In the genomic region with DNA sequence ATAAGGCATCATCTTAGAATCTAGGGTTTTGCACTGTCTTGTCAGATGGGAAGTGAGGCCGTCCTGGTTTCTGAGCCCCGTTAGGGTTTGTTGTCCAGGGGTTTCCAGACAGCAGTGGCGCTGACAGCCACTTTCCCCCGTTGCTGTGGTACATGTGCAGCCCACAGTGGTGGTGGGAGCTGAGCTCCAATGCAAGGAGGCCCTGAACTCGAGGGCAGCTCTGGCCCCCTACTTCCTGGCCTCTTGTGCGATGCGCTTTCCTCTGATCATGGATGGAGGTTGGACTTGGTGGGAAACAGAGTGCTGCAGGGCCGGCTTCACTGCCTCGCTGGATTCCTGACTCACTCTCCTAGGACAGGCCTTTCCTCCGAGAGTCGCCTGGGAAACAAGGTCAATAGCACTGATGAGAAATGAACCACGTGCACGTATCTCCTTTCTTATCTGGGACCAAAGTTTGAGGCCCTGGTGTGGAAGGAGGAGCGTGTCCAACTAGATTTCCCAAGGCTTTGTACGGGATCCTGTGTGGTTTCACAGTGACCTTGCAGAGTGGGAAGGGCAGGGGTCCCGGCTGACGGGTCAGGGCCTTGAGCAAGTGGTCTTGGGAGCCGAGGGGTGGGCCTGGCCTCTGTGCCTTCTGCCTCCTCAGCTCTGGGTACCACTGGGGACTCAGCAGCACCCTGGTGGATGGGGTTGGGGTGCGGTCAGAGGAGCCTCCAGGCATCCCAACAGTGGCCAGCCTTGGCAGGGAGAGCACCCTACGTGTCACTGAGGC, we compare ENCODE assay signal across 14 cellular contexts. TPM values are rescaled to one million over a fixed set of nuclear protein-coding genes. Genes with fewer than 3 reads are reported as not detected.
A peak's percentile ranks its signal among the peaks of the same experiment; 100 is the strongest.
DNase-seq lines count a peak whose midpoint lies in the region; ATAC-seq and TF ChIP-seq lines count a peak whose summit lies in the region.
"Had no signal": no experiment of that assay in that cellular context is flagged by ENCODE, and none has a peak within 500 bp of the region (broad histone marks: within the 10 kb centered on the region; RNA-seq: fewer than 3 reads in every experiment).

No MANE protein-coding gene starts in this region.

- H3K4me1 Mint-ChIP-seq in dendritic cell treated with granulocyte-macrophage colony-stimulating factor and Interleukin-4, amounts not matched to agents 40 ng/mL and 50 ng/mL, for 4 days (ENCODE audit: low read depth): peaks cover 49% of the 10 kb centered on the region
- peaks cover 39% of the 10 kb centered on the region for H3K4me1 Mint-ChIP-seq in nephron progenitor cell

- H3K36me3 ChIP-seq in DND-41 (ENCODE audit: insufficient read depth, low read length) (peaks cover 66% of the 10 kb centered on the region), NT2/D1 (ENCODE audit: insufficient read depth, insufficient read length, low read length) (peaks cover 67% of the 10 kb centered on the region), esophagus muscularis mucosa (peaks cover 29 to 39% (median 32%) of the 10 kb centered on the region in 4 donors)

- TF ChIP-seq EP300 in esophagus muscularis mucosa (IDR thresholded peaks at IDR 0.05): no peak

- peak overlapping the region; percentile 95; the same call in 1 of the 2 replicates for H3K4me2 ChIP-seq in DND-41 (ENCODE audit: insufficient read depth, low read length)

- no peak for TF ChIP-seq POLR2A in esophagus muscularis mucosa (IDR thresholded peaks at IDR 0.05; ENCODE audit: low read depth)

- WGBS in esophagus muscularis mucosa: 65% methylated on average over 12 of the region's 20 CpGs

- TF ChIP-seq CTCF in DND-41 (IDR thresholded peaks at IDR 0.05; ENCODE audit: borderline replicate concordance, extremely low read depth, low read length, poor library complexity, severe bottlenecking): no peak
- no peak for TF ChIP-seq CTCF in nephron progenitor cell (IDR thresholded peaks at IDR 0.05)
- TF ChIP-seq CTCF in esophagus muscularis mucosa (IDR thresholded peaks at IDR 0.05): no peak

- H3K27me3 Mint-ChIP-seq in dendritic cell treated with granulocyte-macrophage colony-stimulating factor and Interleukin-4, amounts not matched to agents 40 ng/mL and 50 ng/mL, for 4 days: peaks cover 5% of the 10 kb centered on the region
- H3K27me3 Mint-ChIP-seq in nephron progenitor cell (ENCODE audit: low read depth, poor library complexity): peaks cover 2% of the 10 kb centered on the region

- peaks cover 80% of the 10 kb centered on the region for H3K79me2 ChIP-seq in DND-41 (ENCODE audit: insufficient read depth, low read length)

- ATAC-seq in DND-41 (ENCODE audit: insufficient read depth, low read depth) (no peak), HG02571 (IDR thresholded peaks at IDR 0.05; ENCODE audit: unreplicated experiment) (no peak)

- H3K4me1 ChIP-seq in DND-41 (ENCODE audit: insufficient read depth, low read length): peaks cover 40% of the 10 kb centered on the region
- H3K4me1 ChIP-seq in NT2/D1 (ENCODE audit: insufficient read depth, insufficient read length): peaks cover 20% of the 10 kb centered on the region
- peaks cover 43 to 57% (median 53%) of the 10 kb centered on the region in 4 donors for H3K4me1 ChIP-seq in esophagus muscularis mucosa

- no peaks in the 10 kb centered on the region for H3K9me3 ChIP-seq in DND-41 (ENCODE audit: insufficient read depth, low read length, severe bottlenecking)
- no peaks in the 10 kb centered on the region for H3K9me3 ChIP-seq in NT2/D1 (ENCODE audit: insufficient read depth, low read length)
- H3K9me3 ChIP-seq in esophagus muscularis mucosa: no peaks in the 10 kb centered on the region

- no peaks in the 10 kb centered on the region for H3K27me3 ChIP-seq in DND-41 (ENCODE audit: insufficient read depth, low read length, poor library complexity)
- H3K27me3 ChIP-seq in NT2/D1 (ENCODE audit: insufficient read depth, insufficient read length): peaks cover 6% of the 10 kb centered on the region
- no peaks in the 10 kb centered on the region for H3K27me3 ChIP-seq in esophagus muscularis mucosa

- H3K4me3 Mint-ChIP-seq in dendritic cell treated with granulocyte-macrophage colony-stimulating factor and Interleukin-4, amounts not matched to agents 40 ng/mL and 50 ng/mL, for 4 days: no peak overlapping the region
- H3K4me3 Mint-ChIP-seq in nephron progenitor cell: peak overlapping the region; percentile 53

- no peak overlapping the region for H3K9ac ChIP-seq in DND-41 (ENCODE audit: low read depth, low read length)
- H3K9ac ChIP-seq in NT2/D1 (ENCODE audit: insufficient read length, low read depth): peak overlapping the region; percentile 42

- H3K36me3 Mint-ChIP-seq in dendritic cell treated with granulocyte-macrophage colony-stimulating factor and Interleukin-4, amounts not matched to agents 40 ng/mL and 50 ng/mL, for 4 days (ENCODE audit: low read depth): peaks cover 62% of the 10 kb centered on the region
- peaks cover 11% of the 10 kb centered on the region for H3K36me3 Mint-ChIP-seq in nephron progenitor cell (ENCODE audit: low read depth)

- no peak overlapping the region for H3K4me3 ChIP-seq in DND-41 (ENCODE audit: low read depth in 1 of 2, low read length in 2 of 2)
- no peak overlapping the region for H3K4me3 ChIP-seq in NT2/D1 (ENCODE audit: insufficient read length, low read depth)
- H3K4me3 ChIP-seq in esophagus muscularis mucosa: no peak overlapping the region

- no peaks in the 10 kb centered on the region for H3K9me3 Mint-ChIP-seq in dendritic cell treated with granulocyte-macrophage colony-stimulating factor and Interleukin-4, amounts not matched to agents 40 ng/mL and 50 ng/mL, for 4 days
- H3K9me3 Mint-ChIP-seq in nephron progenitor cell: no peaks in the 10 kb centered on the region

- peak overlapping the region; percentile 9 for H3K27ac Mint-ChIP-seq in dendritic cell treated with granulocyte-macrophage colony-stimulating factor and Interleukin-4, amounts not matched to agents 40 ng/mL and 50 ng/mL, for 4 days
- peak overlapping the region; percentile 87 for H3K27ac Mint-ChIP-seq in nephron progenitor cell

- H2AFZ ChIP-seq in DND-41 (ENCODE audit: low read depth, low read length): no peak overlapping the region

- intact Hi-C loops in dendritic cell treated with granulocyte-macrophage colony-stimulating factor and Interleukin-4, amounts not matched to agents 40 ng/mL and 50 ng/mL, for 4 days (cut with micrococcal nuclease): loop anchor here (5.0 kb wide), 1 partner anchor 37 kb away; the partner anchor contains the start of gene IRF7
- intact Hi-C loops in esophagus muscularis mucosa (cut with DNase I): no loop called here

- H3K27ac ChIP-seq in DND-41 (ENCODE audit: low read length) (no peak overlapping the region), esophagus muscularis mucosa (replicated peaks in 1 of 4) (no peak overlapping the region)

- DNase-seq in DND-41: no peak
- DNase-seq in NT2/D1 (ENCODE audit: low read depth, low spot score): no peak
- DNase-seq in nephron progenitor cell: no peak
- no peak for DNase-seq in esophagus muscularis mucosa (ENCODE audit: extremely low spot score)
- DNase-seq in dermis blood vessel endothelial cell: no peak
- DNase-seq: COR-L47; cortex of kidney; NCI-H1436; NCI-H774; posterior cingulate gyrus; stimulated activated CD4-positive, alpha-beta T cell treated with anti-CD3 and anti-CD28 coated beads, Interleukin-2, amount 100 ng/mL, for 48 hours had no signal

- H4K20me1 ChIP-seq in DND-41 (ENCODE audit: insufficient read depth, low read length): peaks cover 73% of the 10 kb centered on the region

RNA-seq across cellular contexts. Expression of gene PHRF1, which starts 3.7 kb away (rescaled TPM):
- total RNA-seq in esophagus muscularis mucosa (10 to 100 TPM; 24.5 to 38.2 (median 28.7) TPM), dermis blood vessel endothelial cell (27.7 and 31.4 TPM in 2 replicates)

RNA-seq across cellular contexts. Expression of gene RASSF7, which starts 19.2 kb away (rescaled TPM):
- total RNA-seq in esophagus muscularis mucosa (10 to 100 TPM in 3 of 4 donors, 1 to 10 TPM in 1; 2.9 to 24.4 (median 13.7) TPM), dermis blood vessel endothelial cell (21.3 and 25.2 TPM in 2 replicates)

RNA-seq across cellular contexts. Expression of gene LMNTD2, which starts 19.5 kb away (rescaled TPM):
- 1 to 10 TPM in 3 of 4 donors, under 1 TPM in 1; 0.52 to 3.1 (median 1.7) TPM for total RNA-seq in esophagus muscularis mucosa
- total RNA-seq in dermis blood vessel endothelial cell: 1.3 and 2.6 TPM in 2 replicates

RNA-seq across cellular contexts. Expression of gene IRF7, which starts 35.7 kb away (rescaled TPM):
- total RNA-seq in esophagus muscularis mucosa (10 to 100 TPM; 11.3 to 39.6 (median 14.2) TPM), dermis blood vessel endothelial cell (16.8 and 24.2 TPM in 2 replicates)
- total RNA-seq: HT1080 had no signal

RNA-seq across cellular contexts. Expression of gene LRRC56, which starts 42.7 kb away (rescaled TPM):
- total RNA-seq in esophagus muscularis mucosa (under 1 TPM in 2 of 4 donors, not detected in 2; 0.19 to 0.33 TPM), dermis blood vessel endothelial cell (0.56 and 0.68 TPM in 2 replicates)
- total RNA-seq: HT1080 had no signal
